In genomic region chr11:70487160-70487559, GRCh38 we compare ENCODE assay signal across 20 cellular contexts.
A peak's percentile ranks its signal among the peaks of the same experiment; 100 is the strongest.
DNase-seq lines count a peak whose midpoint lies in the region; ATAC-seq and TF ChIP-seq lines count a peak whose summit lies in the region.
"Had no signal": no experiment of that assay in that cellular context is flagged by ENCODE, and none has a peak within 500 bp of the region (broad histone marks: within the 10 kb centered on the region; RNA-seq: fewer than 3 reads in every experiment).

No MANE protein-coding gene starts in this region.

- DNase-seq in Right ventricle myocardium superior (peak; percentile 33), left ventricle myocardium superior (no peak), neural progenitor cell (ENCODE audit: low spot score) (no peak), posterior vena cava (ENCODE audit: low spot score) (peak; percentile 41), retina (no peak), RKO (ENCODE audit: low spot score) (no peak), activated gamma-delta T cell (lab: John Stamatoyannopoulos, UW) (no peak)
- DNase-seq: 8988T; ACHN; BE2C; C1 segment of cervical spinal cord; Calu3; CD4-positive, alpha-beta memory T cell; CD4-positive, CD25-positive, alpha-beta regulatory T cell; COR-L47; DMS79 treated with DMSO at 0.1 percent for 48 hours; GF-D8 had no signal

- H3K9me3 ChIP-seq in neural progenitor cell (ENCODE audit: low read depth), result peaks cover 4% of the 10 kb centered on the region

- no peak overlapping the region for H3K4me3 ChIP-seq in neural progenitor cell
- H3K4me3 ChIP-seq: BLaER1 had no signal

- H3K27ac Mint-ChIP-seq in neural progenitor cell, result peak overlapping the region; percentile 50
- H3K27ac Mint-ChIP-seq: CD14-positive monocyte; CD4-positive, alpha-beta memory T cell; CD4-positive, CD25-positive, alpha-beta regulatory T cell; CD8-positive, alpha-beta memory T cell had no signal

- H2AFZ ChIP-seq in neural progenitor cell (replicated peaks), result no peak overlapping the region

- H3K79me2 ChIP-seq in neural progenitor cell (ENCODE audit: low read depth), result no peaks in the 10 kb centered on the region

- peaks cover 8% of the 10 kb centered on the region for H3K36me3 Mint-ChIP-seq in neural progenitor cell
- H3K36me3 Mint-ChIP-seq: CD14-positive monocyte; CD4-positive, alpha-beta memory T cell; CD4-positive, CD25-positive, alpha-beta regulatory T cell; CD8-positive, alpha-beta memory T cell had no signal

- peaks cover 8% of the 10 kb centered on the region for H3K27me3 Mint-ChIP-seq in neural progenitor cell (ENCODE audit: insufficient read depth, low read depth)
- H3K27me3 Mint-ChIP-seq: CD4-positive, CD25-positive, alpha-beta regulatory T cell had no signal

- H3K4me1 Mint-ChIP-seq in neural progenitor cell, result peaks cover 16% of the 10 kb centered on the region
- H3K4me1 Mint-ChIP-seq: CD4-positive, CD25-positive, alpha-beta regulatory T cell; CD8-positive, alpha-beta memory T cell had no signal

- no peak overlapping the region for H3K27ac ChIP-seq in neural progenitor cell
- H3K27ac ChIP-seq: BLaER1 had no signal

- no peak overlapping the region for H3K9ac ChIP-seq in neural progenitor cell
- H3K9ac ChIP-seq: BLaER1 had no signal

- H4K20me1 ChIP-seq in neural progenitor cell (ENCODE audit: low read depth), result no peaks in the 10 kb centered on the region
- H4K20me1 ChIP-seq: BLaER1 had no signal

- H3F3A ChIP-seq in neural progenitor cell (ENCODE audit: low read depth), result no peaks in the 10 kb centered on the region

- no peaks in the 10 kb centered on the region for H3K4me1 ChIP-seq in neural progenitor cell
- H3K4me1 ChIP-seq: BE2C had no signal

- no peak overlapping the region for H3K4me2 ChIP-seq in neural progenitor cell

- H3K4me3 Mint-ChIP-seq in neural progenitor cell, result no peak overlapping the region
- H3K4me3 Mint-ChIP-seq: CD14-positive monocyte; CD4-positive, alpha-beta memory T cell; CD4-positive, CD25-positive, alpha-beta regulatory T cell; CD8-positive, alpha-beta memory T cell had no signal

- ATAC-seq in Right ventricle myocardium superior (ENCODE audit: poor library complexity) (no peak), left ventricle myocardium superior (no peak)

- TF ChIP-seq CTCF in neural progenitor cell (IDR thresholded peaks at IDR 0.05), result no peak

- no peaks in the 10 kb centered on the region for H3K27me3 ChIP-seq in neural progenitor cell
- H3K27me3 ChIP-seq: BE2C, BLaER1 had no signal

- no peaks in the 10 kb centered on the region for H3K36me3 ChIP-seq in neural progenitor cell
- H3K36me3 ChIP-seq: BE2C, BLaER1 had no signal

- peaks cover 9% of the 10 kb centered on the region for H3K9me3 Mint-ChIP-seq in neural progenitor cell

- intact Hi-C loops in Right ventricle myocardium superior (cut with DNase I), result no loop called here
- intact Hi-C loops in left ventricle myocardium superior (cut with micrococcal nuclease), result no loop called here
- intact Hi-C loops in posterior vena cava (cut with DNase I), result no loop called here

Comparison
In these comparisons a context has a peak if more than half of its experiments do, and no peak if none do; other contexts are left out.
1. DNase-seq: peak in Right ventricle myocardium superior (single experiment) and posterior vena cava (single experiment); none in left ventricle myocardium superior (single experiment), neural progenitor cell (single experiment), retina (single experiment), RKO (single experiment) and activated gamma-delta T cell (single experiment).